Comparison of ENCODE assay signal across 27 cellular contexts in genomic region chr5:4022056-4022670, GRCh38.
"Had no signal": no experiment of that assay in that cellular context is flagged by ENCODE, and none has a peak within 500 bp of the region (broad histone marks: within the 10 kb centered on the region; RNA-seq: fewer than 3 reads in every experiment).

No MANE protein-coding gene starts in this region.

- H2AFZ ChIP-seq: neural progenitor cell had no signal

- H3K27me3 ChIP-seq: esophagus squamous epithelium, neural progenitor cell, right atrium auricular region, tibial nerve had no signal

- H3K9me3 Mint-ChIP-seq: mesothelial cell of epicardium; stimulated activated naive CD8-positive, alpha-beta T cell treated with anti-CD3 and anti-CD28 coated beads, Interleukin-15, Interleukin-2, amounts not matched to agents 100 ng/mL and 50 ng/mL, for 24 hours had no signal

- H3K27me3 Mint-ChIP-seq: naive thymus-derived CD4-positive, alpha-beta T cell; stimulated activated memory B cell treated with anti-CD40 and anti-IgM and Interleukin-4, amounts not matched to agents 10 μg/mL and 1 μg/mL and 100 μg/mL, for 72 hours; stimulated activated naive CD8-positive, alpha-beta T cell treated with anti-CD3 and anti-CD28 coated beads, Interleukin-15, Interleukin-2, amounts not matched to agents 100 ng/mL and 50 ng/mL, for 24 hours had no signal

- ATAC-seq: left colon; mucosa of descending colon; naive thymus-derived CD4-positive, alpha-beta T cell; stimulated activated memory B cell treated with anti-CD40 and anti-IgM and Interleukin-4, amounts not matched to agents 10 μg/mL and 1 μg/mL and 100 μg/mL, for 72 hours had no signal

- H3K36me3 Mint-ChIP-seq: immature natural killer cell; mesothelial cell of epicardium; neural progenitor cell; stimulated activated memory B cell treated with anti-CD40 and anti-IgM and Interleukin-4, amounts not matched to agents 10 μg/mL and 1 μg/mL and 100 μg/mL, for 72 hours had no signal

- H3K27ac ChIP-seq: coronary artery, esophagus squamous epithelium, neural progenitor cell, prostate gland, right atrium auricular region, thoracic aorta had no signal

- H3K27ac Mint-ChIP-seq: immature natural killer cell; mesothelial cell of epicardium; stimulated activated memory B cell treated with anti-CD40 and anti-IgM and Interleukin-4, amounts not matched to agents 10 μg/mL and 1 μg/mL and 100 μg/mL, for 72 hours; stimulated activated naive CD8-positive, alpha-beta T cell treated with anti-CD3 and anti-CD28 coated beads, Interleukin-15, Interleukin-2, amounts not matched to agents 100 ng/mL and 50 ng/mL, for 24 hours had no signal

- H3K9me3 ChIP-seq: esophagus squamous epithelium, prostate gland, right atrium auricular region, thoracic aorta, tibial nerve had no signal

- H3K4me3 Mint-ChIP-seq: immature natural killer cell; mesothelial cell of epicardium; naive thymus-derived CD4-positive, alpha-beta T cell; nephron; neural progenitor cell; stimulated activated memory B cell treated with anti-CD40 and anti-IgM and Interleukin-4, amounts not matched to agents 10 μg/mL and 1 μg/mL and 100 μg/mL, for 72 hours; stimulated activated naive CD8-positive, alpha-beta T cell treated with anti-CD3 and anti-CD28 coated beads, Interleukin-15, Interleukin-2, amounts not matched to agents 100 ng/mL and 50 ng/mL, for 24 hours had no signal

- H3K4me1 ChIP-seq: prostate gland had no signal

- H3K4me1 Mint-ChIP-seq: stimulated activated memory B cell treated with anti-CD40 and anti-IgM and Interleukin-4, amounts not matched to agents 10 μg/mL and 1 μg/mL and 100 μg/mL, for 72 hours had no signal

- H3K9ac ChIP-seq: neural progenitor cell had no signal

- DNase-seq: dermis blood vessel endothelial cell; effector memory CD4-positive, alpha-beta T cell; erythroblast; esophagus squamous epithelium; foreskin melanocyte; glutamatergic neuron; hypothalamus; immature natural killer cell; islet precursor cell; kidney glomerular epithelial cell; left colon; mesenchymal stem cell; mucosa of descending colon; naive thymus-derived CD4-positive, alpha-beta T cell; nucleus accumbens; stimulated activated CD4-positive, alpha-beta T cell treated with anti-CD3 and anti-CD28 coated beads, Interleukin-4, amount 100 ng/mL, for 4 hours had no signal

- H3K36me3 ChIP-seq: esophagus squamous epithelium, neural progenitor cell, prostate gland, right atrium auricular region, thoracic aorta, tibial nerve had no signal

- H3K4me3 ChIP-seq: coronary artery, esophagus squamous epithelium, lung, mucosa of descending colon, neural progenitor cell, prostate gland, right atrium auricular region, thoracic aorta, tibial nerve had no signal

- H3K4me2 ChIP-seq: neural progenitor cell had no signal
